Comparison of ENCODE assay signal across 1 cellular context in genomic region chr11:107592256-107592655, GRCh38.
TF ChIP-seq lines count a peak whose summit lies in the region.

No MANE protein-coding gene starts in this region.

TF ChIP-seq in endothelial cell of umbilical vein, 7 proteins besides CTCF, POLR2A, EP300 and RAD21 (continued from another document):
- TF ChIP-seq MYC (IDR thresholded peaks at IDR 0.05; ENCODE audit: low read depth, low read length): no peak
- TF ChIP-seq POLR2AphosphoS5 (IDR thresholded peaks at IDR 0.05; ENCODE audit: insufficient read depth, low read depth, low read length): no peak
- TF ChIP-seq GATA2 (IDR thresholded peaks at IDR 0.05; ENCODE audit: insufficient read depth, insufficient read length, low read depth, low read length): no peak
